ENCODE assay signal across 25 cellular contexts in genomic region chr21:37673801-37674575, GRCh38.
DNase-seq lines count a peak whose midpoint lies in the region; ATAC-seq, FAIRE-seq and TF ChIP-seq lines count a peak whose summit lies in the region.
"Had no signal": no experiment of that assay in that cellular context is flagged by ENCODE, and none has a peak within 500 bp of the region (broad histone marks: within the 10 kb centered on the region; RNA-seq: fewer than 3 reads in every experiment).

No MANE protein-coding gene starts in this region.

- H2AFZ ChIP-seq in GM12878 (ENCODE audit: control insufficient read depth, low read depth, low read length) (no peak overlapping the region), keratinocyte (ENCODE audit: control insufficient read depth, low read length) (no peak overlapping the region), trophoblast cell (ENCODE audit: insufficient read depth, low read length, poor library complexity) (no peak overlapping the region)

- H4K20me1 ChIP-seq in GM12878 (ENCODE audit: control insufficient read depth, insufficient read depth) (no peaks in the 10 kb centered on the region), keratinocyte (ENCODE audit: control insufficient read depth, extremely low read depth, insufficient read depth, low read length) (no peaks in the 10 kb centered on the region)

- no peaks in the 10 kb centered on the region for H3K36me3 ChIP-seq in breast epithelium
- H3K36me3 ChIP-seq in GM12878 (ENCODE audit: control insufficient read depth in 2 of 2, insufficient read depth in 2 of 2, low read length in 1 of 2): no peaks in the 10 kb centered on the region
- H3K36me3 ChIP-seq in keratinocyte (ENCODE audit: control insufficient read depth in 2 of 2, extremely low read depth in 1 of 2, insufficient read depth in 2 of 2, low read length in 2 of 2): no peaks in the 10 kb centered on the region
- H3K36me3 ChIP-seq in trophoblast cell (ENCODE audit: control insufficient read depth in 1 of 2, insufficient read depth in 2 of 2, low read length in 2 of 2): no peaks in the 10 kb centered on the region
- no peaks in the 10 kb centered on the region for H3K36me3 ChIP-seq in WERI-Rb-1
- H3K36me3 ChIP-seq: Peyer's patch, SJCRH30 had no signal

- H3K4me3 ChIP-seq in breast epithelium: no peak overlapping the region
- H3K4me3 ChIP-seq in GM12878: no peak overlapping the region
- H3K4me3 ChIP-seq in keratinocyte (ENCODE audit: control insufficient read depth in 2 of 3, extremely low read depth in 1 of 3, insufficient read depth in 2 of 3, low read depth in 1 of 3, low read length in 3 of 3): no peak overlapping the region
- H3K4me3 ChIP-seq in trophoblast cell (ENCODE audit: low read depth, low read length): no peak overlapping the region
- H3K4me3 ChIP-seq in WERI-Rb-1 (ENCODE audit: low read depth, low read length): no peak overlapping the region
- H3K4me3 ChIP-seq: Peyer's patch, SJCRH30 had no signal

- no peak for TF ChIP-seq EP300 in GM12878 (IDR thresholded peaks at IDR 0.05; ENCODE audit: borderline replicate concordance in 1 of 2, control insufficient read depth in 1 of 2, low read depth in 2 of 2, low read length in 2 of 2)

- H3K27me3 ChIP-seq in breast epithelium: peaks cover 0 to 5% of the 10 kb centered on the region in 2 donors
- H3K27me3 ChIP-seq in GM12878 (replicated peaks in 1 of 2; ENCODE audit: control insufficient read depth in 2 of 2, insufficient read depth in 2 of 2, low read length in 1 of 2): no peaks in the 10 kb centered on the region
- peaks cover 14% of the 10 kb centered on the region for H3K27me3 ChIP-seq in keratinocyte (ENCODE audit: control insufficient read depth, extremely low read depth, insufficient read depth, low read length)
- H3K27me3 ChIP-seq in trophoblast cell (ENCODE audit: insufficient read depth, low read length): no peaks in the 10 kb centered on the region
- H3K27me3 ChIP-seq in WERI-Rb-1 (ENCODE audit: insufficient read depth, low read depth, severe bottlenecking): peaks cover 3% of the 10 kb centered on the region
- H3K27me3 ChIP-seq: Peyer's patch, SJCRH30 had no signal

- in situ Hi-C loops in T47D (cut with HindIII; ENCODE audit: low pct_unique_long_range_greater_than_20kb, low sequenced_read_pairs): no loop called here
- in situ Hi-C loops in GM12878 (cut with MboI): no loop called here

- H2BK5ac ChIP-seq in trophoblast cell (ENCODE audit: low read depth, low read length, poor library complexity): no peak overlapping the region

- H3K9ac ChIP-seq in GM12878 (ENCODE audit: control insufficient read depth, insufficient read depth, low read length) (no peak overlapping the region), keratinocyte (ENCODE audit: control insufficient read depth, extremely low read depth, insufficient read depth, low read length) (no peak overlapping the region), trophoblast cell (ENCODE audit: low read length) (no peak overlapping the region)

- 31% methylated on average over 9 of the region's 9 CpGs for WGBS in GM12878 (ENCODE audit: insufficient coverage, insufficient replicate concordance, low lambda C conversion rate, missing lambda C conversion rate)
- WGBS in trophoblast cell (ENCODE audit: extremely low coverage, insufficient coverage, insufficient read length): no CpG with 5 or more reads among the region's 9 CpGs

- H3K18ac ChIP-seq in trophoblast cell (ENCODE audit: low read length): no peak overlapping the region

- H4K12ac ChIP-seq in trophoblast cell (ENCODE audit: low read depth, low read length): no peak overlapping the region

- H3K4me1 ChIP-seq in breast epithelium: no peaks in the 10 kb centered on the region
- H3K4me1 ChIP-seq in GM12878 (ENCODE audit: control insufficient read depth, insufficient read depth, low read length): no peaks in the 10 kb centered on the region; the same call in 1 of the 2 replicates
- peaks cover 8% of the 10 kb centered on the region for H3K4me1 ChIP-seq in keratinocyte (ENCODE audit: control insufficient read depth, extremely low read depth, insufficient read depth, low read length)
- H3K4me1 ChIP-seq in trophoblast cell (ENCODE audit: control insufficient read depth in 1 of 2, insufficient read depth in 2 of 2, low read length in 2 of 2): peaks cover 0 to 12% of the 10 kb centered on the region in 2 experiments
- H3K4me1 ChIP-seq: Peyer's patch, SJCRH30 had no signal

- H2BK12ac ChIP-seq in trophoblast cell (ENCODE audit: low read length): no peak overlapping the region

- peaks cover 2% of the 10 kb centered on the region for H3K79me1 ChIP-seq in trophoblast cell (ENCODE audit: low read length)

- TF ChIP-seq CTCF in breast epithelium (IDR thresholded peaks at IDR 0.05) (no peak), GM12878 (IDR thresholded peaks at IDR 0.05 in 2 of 3, conservative IDR thresholded peaks at IDR 0.05 in 1 of 3; ENCODE audit: control insufficient read depth in 2 of 3, extremely low read depth in 1 of 3, insufficient read depth in 1 of 3, low read depth in 3 of 3, low read length in 3 of 3) (no peak), keratinocyte (optimal IDR thresholded peaks at IDR 0.05 in 1 of 3, IDR thresholded peaks at IDR 0.05 in 1 of 3, conservative IDR thresholded peaks at IDR 0.05 in 1 of 3; ENCODE audit: extremely low read depth in 1 of 3, insufficient read depth in 2 of 3, low read length in 3 of 3) (no peak), WERI-Rb-1 (IDR thresholded peaks at IDR 0.05; ENCODE audit: low read depth, low read length) (no peak)

- no peak overlapping the region for H3K4me2 ChIP-seq in GM12878 (ENCODE audit: control insufficient read depth, insufficient read depth)
- no peak overlapping the region for H3K4me2 ChIP-seq in keratinocyte (ENCODE audit: control insufficient read depth, extremely low read depth, insufficient read depth, low read depth, low read length)
- H3K4me2 ChIP-seq in trophoblast cell (ENCODE audit: low read length): no peak overlapping the region

- no peak overlapping the region for H3K4ac ChIP-seq in trophoblast cell (ENCODE audit: low read depth, low read length)

- TF ChIP-seq POLR2A in breast epithelium (IDR thresholded peaks at IDR 0.05) (no peak), GM12878 (IDR thresholded peaks at IDR 0.05; ENCODE audit: low read depth, low read length) (no peak)

- ATAC-seq in GM12878: peak; percentile 42
- no peak for ATAC-seq in GM21526 (IDR thresholded peaks at IDR 0.05; ENCODE audit: low FRiP score, unreplicated experiment)
- ATAC-seq: CD8-positive, alpha-beta T cell had no signal

- H4K8ac ChIP-seq in trophoblast cell (ENCODE audit: low read depth, low read length): no peak overlapping the region

- peak; percentile 21 to 26 for DNase-seq in T47D (ENCODE audit: low read depth in 1 of 2, low spot score in 1 of 2)
- DNase-seq in breast epithelium (ENCODE audit: low spot score in 2 of 2): no peak
- DNase-seq in GM12878 (ENCODE audit: low read depth, low spot score): no peak
- DNase-seq in keratinocyte (ENCODE audit: low read depth, low spot score): no peak
- DNase-seq in trophoblast cell: peak; percentile 35 to 55
- no peak for DNase-seq in WERI-Rb-1
- no peak for DNase-seq in retina
- DNase-seq: 8988T; AML-193; C1 segment of cervical spinal cord; CD8-positive, alpha-beta T cell; GDM1; H7; HFFc6; KG1; NCI-H1105; NCI-H146; NCI-H2029 treated with DMSO at 0.1 percent for 48 hours; NCI-H226; NCI-H510A treated with DMSO at 0.1 percent for 48 hours; NCI-H774; NK-92 treated with Interleukin-12 subunit alpha and Interleukin-12 subunit beta, amount 100 ng/mL, for 24 hours; Peyer's patch; SJCRH30 had no signal

- H2AK5ac ChIP-seq in trophoblast cell (ENCODE audit: low read length): no peak overlapping the region

- no peak overlapping the region for H3K23ac ChIP-seq in trophoblast cell (ENCODE audit: low read length)

- H3K79me2 ChIP-seq in GM12878 (ENCODE audit: control insufficient read depth, insufficient read depth, low read length): no peaks in the 10 kb centered on the region
- no peaks in the 10 kb centered on the region for H3K79me2 ChIP-seq in keratinocyte (ENCODE audit: control insufficient read depth, insufficient read depth, low read length)
- no peaks in the 10 kb centered on the region for H3K79me2 ChIP-seq in trophoblast cell (ENCODE audit: control insufficient read depth, insufficient read depth, low read length, poor library complexity)

- no peak for TF ChIP-seq RAD21 in GM12878 (IDR thresholded peaks at IDR 0.05; ENCODE audit: insufficient read depth, low read depth, low read length)

- RAD21 ChIA-PET in GM12878 (lab: Charles Lee; ENCODE audit: unreplicated experiment): interaction anchor here (0.9 to 1.7 kb wide), 4 partner anchors 13 to 453 kb away, joined by 3 to 8 read pairs (median 4); no protein-coding TSS in a partner anchor

- no peak overlapping the region for H4K91ac ChIP-seq in trophoblast cell (ENCODE audit: low read depth, low read length)

- H3K9me3 ChIP-seq in breast epithelium: no peaks in the 10 kb centered on the region
- no peaks in the 10 kb centered on the region; the same call in 2 of the 3 replicates for H3K9me3 ChIP-seq in GM12878 (replicated peaks; ENCODE audit: control insufficient read depth, insufficient read depth, low read length)
- H3K9me3 ChIP-seq in keratinocyte (ENCODE audit: control insufficient read depth, low read depth, low read length): no peaks in the 10 kb centered on the region
- peaks cover 2% of the 10 kb centered on the region for H3K9me3 ChIP-seq in trophoblast cell (ENCODE audit: insufficient read depth, low read depth, low read length)
- H3K9me3 ChIP-seq in WERI-Rb-1 (ENCODE audit: severe bottlenecking): no peaks in the 10 kb centered on the region
- H3K9me3 ChIP-seq: Peyer's patch, SJCRH30 had no signal

- H3K14ac ChIP-seq in trophoblast cell (ENCODE audit: low read length): no peak overlapping the region

- SMC1A ChIA-PET in GM12878 (lab: Charles Lee; ENCODE audit: uncharacterized antibody, unreplicated experiment): interaction anchor here (1.1 to 1.4 kb wide), 4 partner anchors 10 to 546 kb away, joined by 3 to 4 read pairs (median 3); no protein-coding TSS in a partner anchor

- H3K27ac ChIP-seq in breast epithelium: no peak overlapping the region
- H3K27ac ChIP-seq in GM12878 (ENCODE audit: control insufficient read depth, insufficient read depth): no peak overlapping the region
- H3K27ac ChIP-seq in keratinocyte (ENCODE audit: control insufficient read depth, insufficient read depth, low read length): no peak overlapping the region
- no peak overlapping the region for H3K27ac ChIP-seq in trophoblast cell (ENCODE audit: low read depth, low read length)
- H3K27ac ChIP-seq in WERI-Rb-1: no peak overlapping the region
- H3K27ac ChIP-seq: Peyer's patch, SJCRH30 had no signal

- H2BK120ac ChIP-seq in trophoblast cell (ENCODE audit: insufficient read depth, low read length, poor library complexity): no peak overlapping the region

- CTCF ChIA-PET in GM12878 (lab: Yijun Ruan, JAX): interaction anchor here (0.6 to 2.0 kb wide), 21 partner anchors 11 to 1787 kb away, joined by 3 to 12 read pairs (median 4); no protein-coding TSS in a partner anchor

- BruUV-seq in GM12878 (replicated peaks; lab: Mats Ljungman, UMichigan): no TSS peak

- FAIRE-seq in GM12878 (lab: Jason Lieb, UNC) (no peak), keratinocyte (lab: Jason Lieb, UNC) (peak; percentile 48)

- POLR2A ChIA-PET in GM12878 (lab: Charles Lee): no interaction called here

- intact Hi-C loops in breast epithelium (cut with DNase I; ENCODE audit: low total_unique reads): no loop called here
- intact Hi-C loops in GM12878 (cut with micrococcal nuclease; ENCODE audit: unreplicated experiment): loop anchor here (10.0 kb wide), 1 partner anchor 451 kb away; no protein-coding TSS in a partner anchor

- dilution Hi-C loops in keratinocyte (cut with MboI; ENCODE audit: extremely low pct_ligation_motif_present, low sequenced_read_pairs): no loop called here

- no peaks in the 10 kb centered on the region for H3K9me1 ChIP-seq in keratinocyte (ENCODE audit: control insufficient read depth, extremely low read depth, insufficient read depth, low read length)

Comparison
In these comparisons a context has a peak if more than half of its experiments do, and no peak if none do; other contexts are left out.
1. DNase-seq: peak in T47D (2 of 2) and trophoblast cell (2 of 2); none in breast epithelium (0 of 2), GM12878 (single experiment), keratinocyte (single experiment), WERI-Rb-1 (single experiment) and retina (single experiment).